Comparison of ENCODE assay signal across 8 cellular contexts in the genomic region with DNA sequence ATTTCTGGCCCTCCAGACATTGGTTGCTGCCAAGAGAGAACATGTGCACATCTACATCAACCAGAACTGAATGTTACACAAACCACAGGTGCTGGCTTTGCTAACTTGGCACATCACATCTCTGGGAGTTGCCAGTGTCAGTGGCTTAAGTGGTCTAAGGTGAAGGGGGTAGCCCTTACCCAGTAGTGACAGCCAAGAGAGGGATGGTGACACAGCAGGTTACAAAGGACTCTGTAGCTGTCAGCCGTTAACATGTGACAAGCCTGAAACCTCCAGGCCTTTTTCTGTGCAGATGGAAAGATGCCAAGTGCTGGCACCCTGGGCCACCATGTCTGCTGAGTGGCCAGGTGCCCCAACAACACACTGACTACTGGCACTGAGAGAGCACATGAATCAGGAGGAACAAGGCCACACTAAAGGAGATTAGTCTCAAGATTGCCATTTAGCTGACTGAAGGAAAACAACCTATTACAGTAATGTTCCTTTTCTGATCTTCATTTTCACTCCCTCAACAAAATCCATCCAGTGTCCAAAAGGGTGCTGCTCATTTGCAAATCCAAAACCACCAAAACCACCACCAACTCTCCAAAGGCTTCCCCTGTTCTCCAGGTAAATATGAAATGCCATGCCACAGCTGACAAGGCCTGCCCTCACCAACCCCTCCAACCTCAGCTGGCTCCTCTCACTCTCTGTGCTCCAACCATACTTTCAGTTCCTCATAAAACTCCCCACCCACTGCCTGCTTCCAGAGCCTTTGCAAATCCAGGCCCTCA. TPM values are rescaled to one million over a fixed set of nuclear protein-coding genes. Genes with fewer than 3 reads are reported as not detected.
DNase-seq lines count a peak whose midpoint lies in the region; ATAC-seq, FAIRE-seq and TF ChIP-seq lines count a peak whose summit lies in the region.

No MANE protein-coding gene starts in this region.

- no peak for TF ChIP-seq POLR2A in prostate gland (IDR thresholded peaks at IDR 0.05)

- peak overlapping the region; percentile 61 to 76 for H3K27ac ChIP-seq in prostate gland
- peak overlapping the region in 1 of 2 donors; percentile 32 for H3K27ac ChIP-seq in small intestine (ENCODE audit: low read depth in 1 of 2, low read length in 1 of 2)

- no peaks in the 10 kb centered on the region for H3K27me3 ChIP-seq in prostate gland (replicated peaks; ENCODE audit: insufficient read depth)
- no peaks in the 10 kb centered on the region for H3K27me3 ChIP-seq in small intestine (ENCODE audit: control insufficient read depth in 2 of 2, insufficient read depth in 2 of 2, low read length in 2 of 2)

- H3K4me3 Mint-ChIP-seq in activated naive CD8-positive, alpha-beta T cell treated with anti-CD3 and anti-CD28 coated beads, Interleukin-2, amount 10 ng/mL, durations not matched to agents 7 days and 5 days, result no peak overlapping the region
- H3K4me3 Mint-ChIP-seq in activated naive CD8-positive, alpha-beta T cell treated with anti-CD3 and anti-CD28 coated beads for 36 hours, result no peak overlapping the region
- no peak overlapping the region for H3K4me3 Mint-ChIP-seq in effector memory CD8-positive, alpha-beta T cell

- no peak for ATAC-seq in activated naive CD8-positive, alpha-beta T cell treated with anti-CD3 and anti-CD28 coated beads, Interleukin-2, amount 10 ng/mL, durations not matched to agents 7 days and 5 days (ENCODE audit: low read depth)
- ATAC-seq in effector memory CD8-positive, alpha-beta T cell (replicated peaks), result peak; percentile 22
- ATAC-seq in HG02938 (IDR thresholded peaks at IDR 0.05; ENCODE audit: unreplicated experiment), result no peak

- no peaks in the 10 kb centered on the region for H3K36me3 ChIP-seq in prostate gland
- H3K36me3 ChIP-seq in small intestine (ENCODE audit: control insufficient read depth in 2 of 2, insufficient read depth in 2 of 2, low read length in 2 of 2), result peaks cover 0 to 2% of the 10 kb centered on the region in 2 donors

- H3K9me3 ChIP-seq in prostate gland (no peaks in the 10 kb centered on the region), small intestine (ENCODE audit: control insufficient read depth, low read depth) (no peaks in the 10 kb centered on the region)

- H3K4me1 Mint-ChIP-seq in activated naive CD8-positive, alpha-beta T cell treated with anti-CD3 and anti-CD28 coated beads, Interleukin-2, amount 10 ng/mL, durations not matched to agents 7 days and 5 days, result peaks cover 9% of the 10 kb centered on the region
- peaks cover 17% of the 10 kb centered on the region for H3K4me1 Mint-ChIP-seq in activated naive CD8-positive, alpha-beta T cell treated with anti-CD3 and anti-CD28 coated beads for 36 hours
- H3K4me1 Mint-ChIP-seq in effector memory CD8-positive, alpha-beta T cell (ENCODE audit: low read depth in 2 of 2), result peaks cover 9 to 20% of the 10 kb centered on the region in 2 donors

- no peak overlapping the region for H3K4me3 ChIP-seq in prostate gland
- no peak overlapping the region for H3K4me3 ChIP-seq in small intestine (ENCODE audit: low read depth in 1 of 2, low read length in 2 of 2)

- 33% methylated on average over 1 of the region's 1 CpG for WGBS in prostate gland
- 33 to 51% (median 46%) methylated on average over 1 of the region's 1 CpG for WGBS in small intestine, 3 donors

- TF ChIP-seq CTCF in prostate gland (IDR thresholded peaks at IDR 0.05), result no peak

- POLR2A ChIA-PET in activated naive CD8-positive, alpha-beta T cell treated with anti-CD3 and anti-CD28 coated beads, Interleukin-2, amount 10 ng/mL, durations not matched to agents 7 days and 5 days (lab: Charles Lee), result no interaction called here

- H3K27me3 Mint-ChIP-seq in activated naive CD8-positive, alpha-beta T cell treated with anti-CD3 and anti-CD28 coated beads, Interleukin-2, amount 10 ng/mL, durations not matched to agents 7 days and 5 days, result no peaks in the 10 kb centered on the region
- H3K27me3 Mint-ChIP-seq in activated naive CD8-positive, alpha-beta T cell treated with anti-CD3 and anti-CD28 coated beads for 36 hours, result no peaks in the 10 kb centered on the region
- H3K27me3 Mint-ChIP-seq in effector memory CD8-positive, alpha-beta T cell, result no peaks in the 10 kb centered on the region

- DNase-seq in activated naive CD8-positive, alpha-beta T cell treated with anti-CD3 and anti-CD28 coated beads, Interleukin-2, amount 10 ng/mL, durations not matched to agents 7 days and 5 days, result no peak
- no peak for DNase-seq in activated naive CD8-positive, alpha-beta T cell treated with anti-CD3 and anti-CD28 coated beads for 36 hours
- peak; percentile 64 for DNase-seq in NCI-H2081 treated with DMSO at 0.1 percent for 48 hours (lab: John Stamatoyannopoulos, UW)
- no peak for DNase-seq in effector memory CD8-positive, alpha-beta T cell
- DNase-seq in prostate gland (ENCODE audit: low spot score), result peak; percentile 34
- no peak for DNase-seq in SW 1271 (lab: John Stamatoyannopoulos, UW)
- DNase-seq in small intestine, result no peak

- no peak for FAIRE-seq in small intestine (lab: Jason Lieb, UNC)

- peaks cover 5% of the 10 kb centered on the region for H3K36me3 Mint-ChIP-seq in activated naive CD8-positive, alpha-beta T cell treated with anti-CD3 and anti-CD28 coated beads, Interleukin-2, amount 10 ng/mL, durations not matched to agents 7 days and 5 days
- peaks cover 16% of the 10 kb centered on the region for H3K36me3 Mint-ChIP-seq in activated naive CD8-positive, alpha-beta T cell treated with anti-CD3 and anti-CD28 coated beads for 36 hours
- peaks cover 2% of the 10 kb centered on the region for H3K36me3 Mint-ChIP-seq in effector memory CD8-positive, alpha-beta T cell (ENCODE audit: insufficient read depth)

- H3K4me1 ChIP-seq in prostate gland (replicated peaks) (peaks cover 22% of the 10 kb centered on the region), small intestine (ENCODE audit: control insufficient read depth in 2 of 2, insufficient read depth in 1 of 2, low read depth in 1 of 2, low read length in 1 of 2) (peaks cover 6 to 15% of the 10 kb centered on the region in 2 donors)

- intact Hi-C loops in prostate gland (cut with DNase I), result no loop called here

- peaks cover 1% of the 10 kb centered on the region for H3K9me3 Mint-ChIP-seq in activated naive CD8-positive, alpha-beta T cell treated with anti-CD3 and anti-CD28 coated beads, Interleukin-2, amount 10 ng/mL, durations not matched to agents 7 days and 5 days
- H3K9me3 Mint-ChIP-seq in activated naive CD8-positive, alpha-beta T cell treated with anti-CD3 and anti-CD28 coated beads for 36 hours, result no peaks in the 10 kb centered on the region
- no peaks in the 10 kb centered on the region for H3K9me3 Mint-ChIP-seq in effector memory CD8-positive, alpha-beta T cell

- H3K27ac Mint-ChIP-seq in activated naive CD8-positive, alpha-beta T cell treated with anti-CD3 and anti-CD28 coated beads, Interleukin-2, amount 10 ng/mL, durations not matched to agents 7 days and 5 days, result peak overlapping the region; percentile 44
- H3K27ac Mint-ChIP-seq in activated naive CD8-positive, alpha-beta T cell treated with anti-CD3 and anti-CD28 coated beads for 36 hours, result no peak overlapping the region
- H3K27ac Mint-ChIP-seq in effector memory CD8-positive, alpha-beta T cell, result peak overlapping the region in 1 of 2 donors; percentile 5

RNA-seq across cellular contexts. Expression of a gene that starts 20.2 kb away (rescaled TPM):
- total RNA-seq in activated naive CD8-positive, alpha-beta T cell treated with anti-CD3 and anti-CD28 coated beads, Interleukin-2, amount 10 ng/mL, durations not matched to agents 7 days and 5 days, result 10 to 100 TPM; 13.5 to 15.8 TPM
- 10 to 100 TPM; 19.8 to 21.4 TPM for total RNA-seq in activated naive CD8-positive, alpha-beta T cell treated with anti-CD3 and anti-CD28 coated beads for 36 hours
- 10 to 100 TPM; 69.9 to 75.6 TPM for total RNA-seq in prostate gland
- polyA plus RNA-seq in small intestine, result 10 to 100 TPM; 21.6 to 68.2 (median 30.2) TPM

Comparison
In these comparisons a context has a peak if more than half of its experiments do, and no peak if none do; other contexts are left out.
1. DNase-seq: peak in NCI-H2081 treated with DMSO at 0.1 percent for 48 hours (single experiment) and prostate gland (single experiment); none in activated naive CD8-positive, alpha-beta T cell treated with anti-CD3 and anti-CD28 coated beads, Interleukin-2, amount 10 ng/mL, durations not matched to agents 7 days and 5 days (single experiment), activated naive CD8-positive, alpha-beta T cell treated with anti-CD3 and anti-CD28 coated beads for 36 hours (single experiment), effector memory CD8-positive, alpha-beta T cell (0 of 3), SW 1271 (0 of 2) and small intestine (single experiment).